ENCODE assay signal across 28 cellular contexts in the genomic region with DNA sequence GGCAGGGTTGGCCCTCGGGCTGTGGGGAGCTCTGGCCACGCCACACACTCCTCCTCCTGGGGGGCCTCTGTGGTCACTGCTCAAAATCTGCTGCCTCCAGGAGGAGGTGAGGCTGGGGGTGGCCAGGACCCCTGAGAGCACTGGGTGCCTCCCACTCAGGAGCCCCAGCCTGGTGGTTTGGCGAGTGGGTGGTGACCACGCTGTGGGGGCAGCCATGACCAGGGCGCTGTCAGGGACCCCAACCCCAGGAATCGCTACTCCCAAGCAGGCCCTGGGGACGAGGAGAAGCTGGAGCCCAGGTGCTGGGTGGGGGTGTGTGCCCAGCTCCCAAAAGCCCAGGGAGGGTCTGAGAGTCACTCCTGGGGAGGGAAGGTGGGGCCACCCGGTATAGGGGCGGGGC.
"Had no signal": no experiment of that assay in that cellular context is flagged by ENCODE, and none has a peak within 500 bp of the region (broad histone marks: within the 10 kb centered on the region; RNA-seq: fewer than 3 reads in every experiment).

No MANE protein-coding gene starts in this region.

- FAIRE-seq: pancreas, urothelium cell line had no signal

- H3K4me1 Mint-ChIP-seq: mesothelial cell of epicardium, natural killer cell, neural progenitor cell had no signal

- ATAC-seq: natural killer cell, pancreas, right cardiac atrium, sciatic nerve, upper lobe of right lung had no signal

- H3K4me3 ChIP-seq: left ventricle myocardium inferior, lung, neural progenitor cell, pancreas, prostate gland, skin epidermis, suprapubic skin, thoracic aorta, tibial artery, upper lobe of right lung had no signal

- H3K9ac ChIP-seq: neural progenitor cell had no signal

- H3K27ac ChIP-seq: left ventricle myocardium inferior, neural progenitor cell, pancreas, prostate gland, skin epidermis, suprapubic skin, thoracic aorta, tibial artery, upper lobe of right lung had no signal

- H3K36me3 ChIP-seq: left ventricle myocardium inferior, neural progenitor cell, pancreas, prostate gland, thoracic aorta, upper lobe of right lung had no signal

- H3K4me3 Mint-ChIP-seq: mesothelial cell of epicardium; naive B cell; natural killer cell; nephron progenitor cell; neural progenitor cell; stimulated activated naive CD8-positive, alpha-beta T cell treated with anti-CD3 and anti-CD28 coated beads, Interleukin-15, Interleukin-2, amounts not matched to agents 100 ng/mL and 50 ng/mL, for 24 hours had no signal

- H3K36me3 Mint-ChIP-seq: natural killer cell had no signal

- H3K27me3 ChIP-seq: neural progenitor cell, pancreas, suprapubic skin, tibial artery, upper lobe of right lung had no signal

- H3K9me3 Mint-ChIP-seq: mesothelial cell of epicardium; natural killer cell; nephron progenitor cell; neural progenitor cell; stimulated activated naive CD8-positive, alpha-beta T cell treated with anti-CD3 and anti-CD28 coated beads, Interleukin-15, Interleukin-2, amounts not matched to agents 100 ng/mL and 50 ng/mL, for 24 hours had no signal

- H3K9me3 ChIP-seq: left ventricle myocardium inferior, pancreas, prostate gland, suprapubic skin, thoracic aorta, tibial artery, upper lobe of right lung had no signal

- H3K4me1 ChIP-seq: neural progenitor cell, prostate gland, tibial artery, upper lobe of right lung had no signal

- H3K27ac Mint-ChIP-seq: mesothelial cell of epicardium; stimulated activated naive CD8-positive, alpha-beta T cell treated with anti-CD3 and anti-CD28 coated beads, Interleukin-15, Interleukin-2, amounts not matched to agents 100 ng/mL and 50 ng/mL, for 24 hours had no signal

- H3K4me2 ChIP-seq: neural progenitor cell had no signal

- DNase-seq: islet precursor cell; left ventricle myocardium inferior; mesendoderm; naive B cell; natural killer cell; nephron progenitor cell; pancreas; posterior cingulate gyrus; retina; right cardiac atrium; stimulated activated CD4-positive, alpha-beta T cell treated with anti-CD3 and anti-CD28 coated beads, Interleukin-12 subunit alpha, Interleukin-12 subunit beta, amount 100 ng/mL, for 4 hours; stimulated activated CD4-positive, alpha-beta T cell treated with anti-CD3 and anti-CD28 coated beads, Interleukin-15, amount 100 ng/mL, for 24 hours; stimulated activated CD4-positive, alpha-beta T cell treated with anti-CD3 and anti-CD28 coated beads, Interleukin-2, amount 100 ng/mL, for 24 hours; stimulated activated CD4-positive, alpha-beta T cell treated with anti-CD3 and anti-CD28 coated beads, Interleukin-4, amount 100 ng/mL, for 1 hour; stimulated activated naive CD4-positive, alpha-beta T cell; tibial artery; trophoblast cell; upper lobe of right lung had no signal

- H2AFZ ChIP-seq: neural progenitor cell had no signal
